7 cellular contexts compared by ENCODE assay signal in genomic region chr7:26897928-26898327, GRCh38.
"Had no signal": no experiment of that assay in that cellular context is flagged by ENCODE, and none has a peak within 500 bp of the region (broad histone marks: within the 10 kb centered on the region; RNA-seq: fewer than 3 reads in every experiment).

No MANE protein-coding gene starts in this region.

- H3K27ac ChIP-seq: KMS-11 had no signal

- FAIRE-seq: H1, HTR-8/SVneo had no signal

- H2AFZ ChIP-seq: GM23338 had no signal

- H3K4me3 ChIP-seq: GM23338 had no signal

- H3K27ac Mint-ChIP-seq: GM23338, H9 had no signal

- H3K4me2 ChIP-seq: GM23338, KMS-11 had no signal

- H3K9ac ChIP-seq: KMS-11 had no signal

- ATAC-seq: GM23338 had no signal

- DNase-seq: H9, HCEC 1CT, KBM-7 had no signal

- H3K4me1 Mint-ChIP-seq: GM23338, H9 had no signal

- H3K4me3 Mint-ChIP-seq: GM23338, H9 had no signal

- H3K9me3 Mint-ChIP-seq: GM23338, H9 had no signal
